8 cellular contexts compared by ENCODE assay signal in genomic region chr2:3379647-3380534, GRCh38. TPM values are rescaled to one million over a fixed set of nuclear protein-coding genes. Genes with fewer than 3 reads are reported as not detected.
DNase-seq lines count a peak whose midpoint lies in the region; ATAC-seq and TF ChIP-seq lines count a peak whose summit lies in the region.

TRAPPC12 (plus strand) TSS chr2:3379694; CDS start chr2:3387624, 7,930 bp downstream.

- H3K36me3 ChIP-seq in NT2/D1 (ENCODE audit: insufficient read depth, insufficient read length, low read length): peaks cover 25% of the 10 kb centered on the region

- DNase-seq in CMK (ENCODE audit: low read depth) (peak; percentile 79), NT2/D1 (ENCODE audit: low read depth, low spot score) (peak; percentile 88), mesothelial cell of epicardium (ENCODE audit: low spot score in 2 of 2, unreplicated experiment in 2 of 2) (peak; percentile 81 to 89)
- peak; percentile 76 for DNase-seq in activated CD8-positive, alpha-beta memory T cell treated with anti-CD3 and anti-CD28 coated beads, Interleukin-2, amount 50 U/mL, for 1 hour (ENCODE audit: extremely low read depth)
- peak; percentile 83 to 89 for DNase-seq in stimulated activated CD8-positive, alpha-beta memory T cell treated with anti-CD3 and anti-CD28 coated beads, Interleukin-2, amount 100 ng/mL, for 1 hour (ENCODE audit: low read depth in 2 of 2)

- peak; percentile 83 for ATAC-seq in GM19397 (IDR thresholded peaks at IDR 0.05; ENCODE audit: unreplicated experiment)
- peak; percentile 73 for ATAC-seq in HG03571 (IDR thresholded peaks at IDR 0.05; ENCODE audit: unreplicated experiment)

- no peaks in the 10 kb centered on the region for H3K9me3 ChIP-seq in NT2/D1 (ENCODE audit: insufficient read depth, low read length)

- H3K9ac ChIP-seq in NT2/D1 (ENCODE audit: insufficient read length, low read depth): peak within 1 kb of the TSS; percentile 97

- in situ Hi-C loops in endometrial microvascular endothelial cells (cut with HindIII; ENCODE audit: inconsistent ontology term, low pct_unique_long_range_greater_than_20kb, low sequenced_read_pairs): no loop called here

- peaks cover 11% of the 10 kb centered on the region for H3K36me3 Mint-ChIP-seq in mesothelial cell of epicardium

- H3K27me3 Mint-ChIP-seq in mesothelial cell of epicardium (ENCODE audit: low read depth): no peaks in the 10 kb centered on the region

- H3K4me3 Mint-ChIP-seq in mesothelial cell of epicardium: peak within 1 kb of the TSS; percentile 97

- H3K27me3 ChIP-seq in NT2/D1 (ENCODE audit: insufficient read depth, insufficient read length): no peaks in the 10 kb centered on the region

- peak within 1 kb of the TSS; percentile 95 for H3K27ac Mint-ChIP-seq in mesothelial cell of epicardium

- H3K9me3 Mint-ChIP-seq in mesothelial cell of epicardium: no peaks in the 10 kb centered on the region

- H3K4me1 Mint-ChIP-seq in mesothelial cell of epicardium: peaks cover 32% of the 10 kb centered on the region

- H3K4me1 ChIP-seq in NT2/D1 (ENCODE audit: insufficient read depth, insufficient read length): peaks cover 5% of the 10 kb centered on the region

- no peak for TF ChIP-seq CTCF in mesothelial cell of epicardium (IDR thresholded peaks at IDR 0.05; ENCODE audit: unreplicated experiment)

- H3K4me3 ChIP-seq in NT2/D1 (ENCODE audit: insufficient read length, low read depth): peak within 1 kb of the TSS; percentile 92

RNA-seq across cellular contexts. Expression of gene TRAPPC12, which starts in this region (rescaled TPM):
- 66.1 TPM for total RNA-seq in endometrial microvascular endothelial cells (ENCODE audit: inconsistent ontology term)
- total RNA-seq in mesothelial cell of epicardium: 121 to 134 TPM (median 128 TPM) in 3 replicates

Comparison
In these comparisons a context has a peak if more than half of its experiments do, and no peak if none do; other contexts are left out.
1. Peak in every context shown above with its lines: DNase-seq, ATAC-seq and H3K4me3 ChIP-seq.